8 cellular contexts compared by ENCODE assay signal in genomic region chrX:71870337-71871098, GRCh38. TPM values are rescaled to one million over a fixed set of nuclear protein-coding genes. Genes with fewer than 3 reads are reported as not detected.
DNase-seq lines count a peak whose midpoint lies in the region; ATAC-seq and TF ChIP-seq lines count a peak whose summit lies in the region.

No MANE protein-coding gene starts in this region.

- H3K4me3 ChIP-seq in AG04449 (ENCODE audit: low read depth, low read length), result no peak overlapping the region

- H3K27me3 ChIP-seq in foreskin keratinocyte, result no peaks in the 10 kb centered on the region

- CTCF ChIA-PET in AG04449 (lab: Yijun Ruan, JAX), result interaction anchor here (2.0 to 2.6 kb wide), 2 partner anchors 11 to 255 kb away, joined by 6 to 8 read pairs; no protein-coding TSS in a partner anchor

- intact Hi-C loops in posterior vena cava (cut with DNase I), result no loop called here

- POLR2A ChIA-PET in AG04449 (lab: Yijun Ruan, JAX), result no interaction called here

- no peaks in the 10 kb centered on the region for H3K4me1 ChIP-seq in foreskin keratinocyte

- DNase-seq in AG04449 (ENCODE audit: low read depth, low spot score), result no peak
- DNase-seq in RKO (ENCODE audit: low spot score), result peak; percentile 30
- peak in 1 of 2 donors; percentile 20 for DNase-seq in foreskin keratinocyte
- DNase-seq in NK-92 (lab: John Stamatoyannopoulos, UW; ENCODE audit: unreplicated experiment), result no peak
- no peak for DNase-seq in activated effector memory CD4-positive, alpha-beta T cell treated with anti-CD3 and anti-CD28 coated beads, Interleukin-2, amount 50 U/mL, for 16 hours
- DNase-seq in posterior vena cava (ENCODE audit: low spot score), result no peak

- peak; percentile 5 for TF ChIP-seq CTCF in AG04449 (IDR thresholded peaks at IDR 0.05; ENCODE audit: insufficient read depth, low read length, missing control alignments)
- TF ChIP-seq CTCF in foreskin keratinocyte (conservative IDR thresholded peaks at IDR 0.05), result peak; percentile 41

- ATAC-seq in GM19395 (IDR thresholded peaks at IDR 0.05; ENCODE audit: unreplicated experiment) (peak; percentile 54), foreskin keratinocyte (peak; percentile 60), GM18498 (IDR thresholded peaks at IDR 0.05; ENCODE audit: unreplicated experiment) (no peak)

- no peak overlapping the region for H3K27ac ChIP-seq in foreskin keratinocyte

RNA-seq across cellular contexts. Expression of gene NHSL2, which starts 40.1 kb away (rescaled TPM):
- total RNA-seq in foreskin keratinocyte (0.37 and 0.42 TPM in 2 replicates), posterior vena cava (10 to 100 TPM; 32.4 to 46.1 TPM)
- polyA plus RNA-seq in foreskin keratinocyte, result 0.06 and 0.07 TPM in 2 replicates

Comparison
In these comparisons a context has a peak if more than half of its experiments do, and no peak if none do; other contexts are left out.
1. RNA of gene NHSL2, which starts 40.1 kb away (total RNA-seq): 32.4 to 46.1 TPM in posterior vena cava; 0.37 to 0.42 TPM in foreskin keratinocyte; every median in the first group is over 10 times any median in the second.